Comparison of ENCODE assay signal across 1 cellular context in the genomic region with DNA sequence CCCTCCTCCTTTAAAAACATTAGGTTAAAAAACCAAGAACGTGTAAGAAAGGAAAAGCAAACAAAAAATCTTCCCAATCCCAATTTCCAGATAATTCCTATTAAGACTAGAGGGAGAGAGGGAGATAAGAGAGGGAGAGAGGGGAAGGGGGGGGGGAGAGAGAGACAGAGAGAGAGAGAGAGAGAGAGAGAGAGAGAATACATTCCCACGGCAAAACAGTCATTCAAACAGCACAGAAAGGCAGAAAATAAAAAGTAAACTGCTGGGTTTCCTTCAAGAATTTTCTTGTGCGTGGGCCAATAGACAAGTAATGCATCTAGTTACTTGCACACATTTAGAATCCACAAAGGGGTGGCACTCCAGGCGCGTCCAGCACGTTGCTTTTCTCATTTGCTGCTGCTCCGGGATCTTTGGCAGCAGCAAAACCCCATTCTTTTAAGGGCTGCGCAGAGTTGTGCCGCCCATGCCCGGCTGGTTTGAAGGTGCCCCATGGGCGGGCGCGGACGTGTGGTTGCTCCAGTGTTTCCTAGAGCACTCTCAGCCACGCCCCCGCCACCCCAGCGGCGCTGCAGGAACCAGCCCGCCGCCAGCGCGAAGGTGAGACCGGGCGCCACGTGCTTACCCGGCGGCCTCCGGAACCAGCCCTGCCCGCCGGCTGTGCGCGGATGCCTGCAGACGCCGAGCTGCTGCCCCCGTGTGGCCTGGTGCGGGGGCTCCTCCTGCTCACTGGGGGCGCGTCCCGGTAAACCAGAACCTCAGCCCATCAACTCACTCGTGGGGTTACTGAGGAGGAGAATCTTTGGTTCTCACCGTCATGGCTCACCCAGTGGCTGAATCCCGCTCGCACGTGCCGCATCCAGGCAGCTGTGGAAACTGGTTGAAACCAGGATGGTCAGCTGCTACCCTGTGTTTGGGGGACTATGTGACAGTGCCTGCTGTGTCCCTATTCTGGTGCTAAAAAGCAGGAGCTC.
TF ChIP-seq lines count a peak whose summit lies in the region.

No MANE protein-coding gene starts in this region.

TF ChIP-seq in IMR-90, 13 proteins besides CTCF, POLR2A, EP300 and RAD21 (continued from another document):
- TF ChIP-seq SMC3 (IDR thresholded peaks at IDR 0.05; ENCODE audit: low read depth, low read length): peak; percentile 78
- peak; percentile 48 for TF ChIP-seq USF2 (IDR thresholded peaks at IDR 0.05; ENCODE audit: low read depth, low read length)
- TF ChIP-seq NFE2L2 (IDR thresholded peaks at IDR 0.05; ENCODE audit: low read depth, low read length): no peak
- TF ChIP-seq RFX5 (IDR thresholded peaks at IDR 0.05; ENCODE audit: low read depth, low read length): no peak
- no peak for TF ChIP-seq RCOR1 (IDR thresholded peaks at IDR 0.05; ENCODE audit: insufficient replicate concordance, low read length)
- TF ChIP-seq FOS (IDR thresholded peaks at IDR 0.05; ENCODE audit: low read depth, low read length): no peak
- TF ChIP-seq CEBPB (IDR thresholded peaks at IDR 0.05; ENCODE audit: low read depth, low read length): no peak
- TF ChIP-seq MAZ (IDR thresholded peaks at IDR 0.05; ENCODE audit: borderline replicate concordance, low read depth, low read length): peak; percentile 80; the same call in 1 of the 2 replicates
- TF ChIP-seq CHD1 (IDR thresholded peaks at IDR 0.05; ENCODE audit: low read depth, low read length): no peak
